ENCODE assay signal across 11 cellular contexts in genomic region chr11:130389315-130389935, GRCh38. TPM values are rescaled to one million over a fixed set of nuclear protein-coding genes. Genes with fewer than 3 reads are reported as not detected.
A peak's percentile ranks its signal among the peaks of the same experiment; 100 is the strongest.
DNase-seq lines count a peak whose midpoint lies in the region; ATAC-seq, FAIRE-seq and TF ChIP-seq lines count a peak whose summit lies in the region.
"Had no signal": no experiment of that assay in that cellular context is flagged by ENCODE, and none has a peak within 500 bp of the region (broad histone marks: within the 10 kb centered on the region; RNA-seq: fewer than 3 reads in every experiment).

No MANE protein-coding gene starts in this region.

- peaks cover 4% of the 10 kb centered on the region; the same call in 1 of the 2 replicates for H3K9me1 ChIP-seq in IMR-90 (ENCODE audit: insufficient read depth, low read length)

- 0 out of 2 replicates have a peak overlapping the region, but pooled peaks have one; percentile 19 for H3K23ac ChIP-seq in IMR-90 (ENCODE audit: low read depth, low read length)

- H2BK120ac ChIP-seq in IMR-90 (ENCODE audit: low read depth, low read length), result peak overlapping the region; percentile 40

- H2BK15ac ChIP-seq in IMR-90 (ENCODE audit: low read depth, low read length), result peak overlapping the region; percentile 90; the same call in 2 of the 3 replicates

- DNase-seq in IMR-90 (no peak), activated B cell treated with CpG ODN at 0.5 μM for 24 hours (no peak), fibroblast of villous mesenchyme (ENCODE audit: low read depth) (peak; percentile 59), small intestine (peak; percentile 76), Calu3 (no peak)
- DNase-seq: cerebellar nuclear complex had no signal

- in situ Hi-C loops in IMR-90 (cut with MboI; ENCODE audit: low sequenced_read_pairs), result loop anchor here (25.0 kb wide), 1 partner anchor 177 kb away; no protein-coding TSS in a partner anchor

- H2BK20ac ChIP-seq in IMR-90 (ENCODE audit: low read depth, low read length), result peak overlapping the region; percentile 19

- H4K20me1 ChIP-seq in IMR-90 (ENCODE audit: insufficient read depth, low read length), result peaks cover 4% of the 10 kb centered on the region; the same call in 1 of the 2 replicates

- intact Hi-C loops in IMR-90 (cut with micrococcal nuclease) (loop anchor here (10.0 kb wide), 1 partner anchor 75 kb away; the partner anchor contains the start of gene ZBTB44), activated B cell treated with CpG ODN at 0.5 μM for 24 hours (cut with micrococcal nuclease) (no loop called here), Calu3 (cut with micrococcal nuclease; ENCODE audit: unreplicated experiment) (loop anchor here (10.0 kb wide), 1 partner anchor 75 kb away; the partner anchor contains the start of gene ZBTB44)

- H3K27ac ChIP-seq in IMR-90 (ENCODE audit: insufficient read depth, low read length), result peak overlapping the region; percentile 68; the same call in 1 of the 2 replicates
- peak overlapping the region in 1 of 2 donors; percentile 34 for H3K27ac ChIP-seq in small intestine (ENCODE audit: low read depth in 1 of 2, low read length in 1 of 2)
- H3K27ac ChIP-seq: SK-N-MC had no signal

- WGBS in IMR-90 (ENCODE audit: extremely low coverage in 2 of 2, insufficient read length in 1 of 2), 2 experiments, result 94% methylated on average over 3 of the region's 16 CpGs; no CpG with 5 or more reads in 1 of the 2 experiments
- WGBS in small intestine, 3 donors, result 14 to 47% (median 27%) methylated on average over 16 of the region's 16 CpGs

- BruUV-seq in IMR-90 (replicated peaks; lab: Mats Ljungman, UMichigan) (no TSS peak), Calu3 (replicated peaks; lab: Mats Ljungman, UMichigan) (no TSS peak)

- no peak; the same call in 1 of the 2 replicates for ATAC-seq in IMR-90 (ENCODE audit: low read depth)
- no peak for ATAC-seq in activated B cell treated with CpG ODN at 0.5 μM for 24 hours (ENCODE audit: low read depth)
- ATAC-seq in HG03469 (IDR thresholded peaks at IDR 0.05; ENCODE audit: unreplicated experiment), result no peak
- ATAC-seq in GM21786 (IDR thresholded peaks at IDR 0.05; ENCODE audit: unreplicated experiment), result no peak
- no peak for ATAC-seq in GM21381 (IDR thresholded peaks at IDR 0.05; ENCODE audit: unreplicated experiment)

- peak overlapping the region; percentile 44 for H4K5ac ChIP-seq in IMR-90 (ENCODE audit: low read depth, low read length)

- no peak for TF ChIP-seq RAD21 in IMR-90 (IDR thresholded peaks at IDR 0.05; ENCODE audit: low read length)

- FAIRE-seq in small intestine (lab: Jason Lieb, UNC), result no peak

- no peak overlapping the region for H2AK9ac ChIP-seq in IMR-90 (replicated peaks; ENCODE audit: low read depth, low read length, poor library complexity)

- H3K36me3 Mint-ChIP-seq in activated B cell treated with CpG ODN at 0.5 μM for 24 hours (ENCODE audit: low read depth) (no peaks in the 10 kb centered on the region), Calu3 (ENCODE audit: insufficient read depth, unreplicated experiment) (no peaks in the 10 kb centered on the region)

- peaks cover 28% of the 10 kb centered on the region for H3K27me3 ChIP-seq in IMR-90 (ENCODE audit: control insufficient read depth, insufficient read depth, low read length)
- no peaks in the 10 kb centered on the region for H3K27me3 ChIP-seq in small intestine (ENCODE audit: control insufficient read depth in 2 of 2, insufficient read depth in 2 of 2, low read length in 2 of 2)

- H3K9me3 Mint-ChIP-seq in activated B cell treated with CpG ODN at 0.5 μM for 24 hours (no peaks in the 10 kb centered on the region), Calu3 (ENCODE audit: low read depth, unreplicated experiment) (no peaks in the 10 kb centered on the region)

- H3K4me3 Mint-ChIP-seq in activated B cell treated with CpG ODN at 0.5 μM for 24 hours, result peak overlapping the region; percentile 71
- H3K4me3 Mint-ChIP-seq in Calu3 (ENCODE audit: low read depth, unreplicated experiment), result no peak overlapping the region

- H3K9me3 ChIP-seq in IMR-90 (ENCODE audit: control insufficient read depth, insufficient read depth, low read length), result no peaks in the 10 kb centered on the region
- no peaks in the 10 kb centered on the region for H3K9me3 ChIP-seq in small intestine (ENCODE audit: control insufficient read depth, low read depth)

- peak overlapping the region; percentile 40 for H3K9ac ChIP-seq in IMR-90 (ENCODE audit: low read depth, low read length)

- peak overlapping the region; percentile 15 for H3K14ac ChIP-seq in IMR-90 (replicated peaks; ENCODE audit: low read depth, low read length)

- H3K56ac ChIP-seq in IMR-90 (ENCODE audit: extremely low read depth, insufficient read depth, low read length), result peak overlapping the region; percentile 22; the same call in 1 of the 2 replicates

- H3K4me2 ChIP-seq in IMR-90 (ENCODE audit: low read depth, low read length), result peak overlapping the region; percentile 4

- H3K36me3 ChIP-seq in IMR-90 (ENCODE audit: control insufficient read depth, insufficient read depth, low read length), result no peaks in the 10 kb centered on the region
- H3K36me3 ChIP-seq in small intestine (ENCODE audit: control insufficient read depth in 2 of 2, insufficient read depth in 2 of 2, low read length in 2 of 2), result no peaks in the 10 kb centered on the region

- peak overlapping the region; percentile 53 for H2AK5ac ChIP-seq in IMR-90 (ENCODE audit: low read depth, low read length)

- H3K4me1 ChIP-seq in IMR-90 (ENCODE audit: control insufficient read depth, insufficient read depth, low read length) (peaks cover 13% of the 10 kb centered on the region), small intestine (ENCODE audit: control insufficient read depth in 2 of 2, insufficient read depth in 1 of 2, low read depth in 1 of 2, low read length in 1 of 2) (peaks cover 0 to 2% of the 10 kb centered on the region in 2 donors)

- peaks cover 9% of the 10 kb centered on the region for H3K4me1 Mint-ChIP-seq in activated B cell treated with CpG ODN at 0.5 μM for 24 hours
- H3K4me1 Mint-ChIP-seq in Calu3 (ENCODE audit: low read depth, unreplicated experiment), result peaks cover 10% of the 10 kb centered on the region

- peak overlapping the region; percentile 46 for H3K4ac ChIP-seq in IMR-90 (ENCODE audit: low read depth, low read length)

- no peaks in the 10 kb centered on the region for H3K79me1 ChIP-seq in IMR-90 (ENCODE audit: low read depth in 1 of 2, low read length in 2 of 2)

- CTCF ChIA-PET in IMR-90 (lab: Yijun Ruan, JAX), result interaction anchor here (0.9 to 1.9 kb wide), 10 partner anchors 9 to 473 kb away, joined by 3 to 8 read pairs (median 5); no protein-coding TSS in a partner anchor
- CTCF ChIA-PET in activated B cell treated with CpG ODN at 0.5 μM for 24 hours (lab: Charles Lee), result no interaction called here
- CTCF ChIA-PET in Calu3 (lab: Charles Lee), result interaction anchor here (1.0 to 1.6 kb wide), 2 partner anchors 37 to 42 kb away, joined by 3 to 6 read pairs; no protein-coding TSS in a partner anchor

- POLR2A ChIA-PET in IMR-90 (lab: Charles Lee; ENCODE audit: unreplicated experiment) (interaction anchor here (0.6 to 0.9 kb wide), 3 partner anchors 14 to 515 kb away, joined by 3 read pairs; no protein-coding TSS in a partner anchor), activated B cell treated with CpG ODN at 0.5 μM for 24 hours (lab: Charles Lee) (no interaction called here)

- dilution Hi-C loops in IMR-90 (cut with HindIII; ENCODE audit: low sequenced_read_pairs, unreplicated experiment), result no loop called here

- H3K18ac ChIP-seq in IMR-90 (ENCODE audit: low read depth, low read length), result peak overlapping the region; percentile 76

- H2BK5ac ChIP-seq in IMR-90 (ENCODE audit: low read depth, low read length, poor library complexity, severe bottlenecking), result peak overlapping the region; percentile 67

- peak overlapping the region; percentile 19 to 69; a peak in 2 of 4 replicates for H4K8ac ChIP-seq in IMR-90 (ENCODE audit: low read depth in 2 of 2, low read length in 2 of 2)

- H4K91ac ChIP-seq in IMR-90 (ENCODE audit: insufficient read depth, low read depth, low read length), result peak overlapping the region; percentile 65

- no peak for TF ChIP-seq CTCF in IMR-90 (conservative IDR thresholded peaks at IDR 0.05; ENCODE audit: low read depth, low read length)
- no peak for TF ChIP-seq CTCF in activated B cell treated with CpG ODN at 0.5 μM for 24 hours (IDR thresholded peaks at IDR 0.05)
- TF ChIP-seq CTCF in fibroblast of villous mesenchyme (IDR thresholded peaks at IDR 0.05; ENCODE audit: insufficient read depth, low read depth, low read length), result no peak
- TF ChIP-seq CTCF in Calu3 (IDR thresholded peaks at IDR 0.05; ENCODE audit: unreplicated experiment), result no peak

- H3K4me3 ChIP-seq in IMR-90 (ENCODE audit: insufficient read depth, low read depth, low read length), result no peak overlapping the region
- no peak overlapping the region for H3K4me3 ChIP-seq in fibroblast of villous mesenchyme (ENCODE audit: low read depth, low read length)
- no peak overlapping the region for H3K4me3 ChIP-seq in small intestine (ENCODE audit: low read depth in 1 of 2, low read length in 2 of 2)
- H3K4me3 ChIP-seq: SK-N-MC had no signal

- H3K27me3 Mint-ChIP-seq in activated B cell treated with CpG ODN at 0.5 μM for 24 hours (peaks cover 4% of the 10 kb centered on the region), Calu3 (ENCODE audit: unreplicated experiment) (peaks cover 30% of the 10 kb centered on the region)

- H3K27ac Mint-ChIP-seq in activated B cell treated with CpG ODN at 0.5 μM for 24 hours (no peak overlapping the region), Calu3 (ENCODE audit: unreplicated experiment) (no peak overlapping the region)

- no peak for TF ChIP-seq POLR2A in IMR-90 (IDR thresholded peaks at IDR 0.05; ENCODE audit: low read depth, low read length)

- no peak overlapping the region for H2AFZ ChIP-seq in IMR-90 (replicated peaks; ENCODE audit: low read length, poor library complexity)

TF ChIP-seq in IMR-90, 13 proteins besides CTCF, POLR2A, EP300 and RAD21 (continues in another document):
- TF ChIP-seq MAFK (IDR thresholded peaks at IDR 0.05; ENCODE audit: low read depth, low read length), result no peak
- no peak for TF ChIP-seq CHD1 (IDR thresholded peaks at IDR 0.05; ENCODE audit: low read depth, low read length)

RNA-seq across cellular contexts. Expression of gene ADAMTS8, which starts 39.0 kb away (rescaled TPM):
- under 0.01 TPM in 2 replicates for total RNA-seq in IMR-90 (2012; rRNA removed)
- 0.39 and 0.60 TPM in 2 replicates for polyA plus RNA-seq in IMR-90 (2012; rRNA removed)
- polyA plus RNA-seq in IMR-90 (2012; cell fraction: cytosol; rRNA removed), result 0.30 and 1.3 TPM in 2 replicates
- 0.39 and 0.83 TPM in 2 replicates for polyA plus RNA-seq in IMR-90 (2012; cell fraction: nucleus; rRNA removed; ENCODE audit: low replicate concordance)
- total RNA-seq in activated B cell treated with CpG ODN at 0.5 μM for 24 hours, result not detected in 2 replicates
- total RNA-seq in fibroblast of villous mesenchyme, result not detected in 2 replicates
- polyA plus RNA-seq in small intestine, result 1 to 10 TPM in 1 of 3 donors, not detected in 2; 1.9 TPM
- not detected in 2 replicates for total RNA-seq in Calu3 (2022)
- polyA plus RNA-seq: mammary epithelial cell had no signal

RNA-seq across cellular contexts. Expression of gene ADAMTS15, which starts 59.0 kb away (rescaled TPM):
- total RNA-seq in IMR-90 (2012; rRNA removed) (3.0 and 3.1 TPM in 2 replicates), activated B cell treated with CpG ODN at 0.5 μM for 24 hours (not detected in 2 replicates), fibroblast of villous mesenchyme (2.2 and 2.9 TPM in 2 replicates), Calu3 (2022) (0.47 and 0.83 TPM in 2 replicates)
- polyA plus RNA-seq in IMR-90 (2012; rRNA removed) (4.7 and 5.0 TPM in 2 replicates), small intestine (1 to 10 TPM in 1 of 3 donors, under 1 TPM in 1, not detected in 1; 0.27 to 7.2 TPM)
- 3.3 and 6.1 TPM in 2 replicates for polyA plus RNA-seq in IMR-90 (2012; cell fraction: cytosol; rRNA removed)
- 9.5 and 11.7 TPM in 2 replicates for polyA plus RNA-seq in IMR-90 (2012; cell fraction: nucleus; rRNA removed; ENCODE audit: low replicate concordance)

Comparison
In these comparisons a context has a peak if more than half of its experiments do, and no peak if none do; other contexts are left out.
1. DNase-seq: peak in fibroblast of villous mesenchyme (single experiment) and small intestine (single experiment); none in IMR-90 (single experiment), activated B cell treated with CpG ODN at 0.5 μM for 24 hours (single experiment) and Calu3 (single experiment).